ENCODE assay signal across 10 cellular contexts in genomic region chr10:59970396-59971368, GRCh38.
DNase-seq lines count a peak whose midpoint lies in the region; ATAC-seq, FAIRE-seq and TF ChIP-seq lines count a peak whose summit lies in the region.
"Had no signal": no experiment of that assay in that cellular context is flagged by ENCODE, and none has a peak within 500 bp of the region (broad histone marks: within the 10 kb centered on the region; RNA-seq: fewer than 3 reads in every experiment).

No MANE protein-coding gene starts in this region.

- TF ChIP-seq POLR2A in H1 (IDR thresholded peaks at IDR 0.05; ENCODE audit: control extremely low read depth in 1 of 2, low read depth in 2 of 2, low read length in 2 of 2), result no peak

- no peak overlapping the region for H3K14ac ChIP-seq in H1 (ENCODE audit: insufficient read length)

- H3K27ac Mint-ChIP-seq in T-helper 2 cell treated with Interferon-gamma antibody and Interleukin-4, amounts not matched to agents 5 μg/mL and 100 μg/mL, for 36 hours, result no peak overlapping the region
- H3K27ac Mint-ChIP-seq in activated CD4-positive, alpha-beta T cell treated with anti-CD3 and anti-CD28 coated beads for 36 hours, result no peak overlapping the region
- no peak overlapping the region for H3K27ac Mint-ChIP-seq in chondrocyte (ENCODE audit: unreplicated experiment)

- FAIRE-seq in H1 (lab: Jason Lieb, UNC), result no peak

- POLR2A ChIA-PET in H1 (lab: Charles Lee; ENCODE audit: partially characterized antibody), result no interaction called here
- POLR2A ChIA-PET in activated CD4-positive, alpha-beta T cell treated with anti-CD3 and anti-CD28 coated beads for 36 hours (lab: Charles Lee), result no interaction called here

- H2AK5ac ChIP-seq in H1 (ENCODE audit: low read depth, low read length), result no peak overlapping the region

- peak overlapping the region; percentile 98 for H2AFZ ChIP-seq in H1 (ENCODE audit: low read length)

- no peak overlapping the region for H3K4me2 ChIP-seq in H1 (ENCODE audit: insufficient read depth in 1 of 2, low read depth in 2 of 2, low read length in 2 of 2)

- no peak overlapping the region for H3K9ac ChIP-seq in H1 (replicated peaks in 1 of 4; ENCODE audit: extremely low read depth in 1 of 4, low read depth in 3 of 4, low read length in 3 of 4)

- H3K56ac ChIP-seq in H1 (replicated peaks; ENCODE audit: insufficient read length, low read depth, low read length), result no peak overlapping the region

- peak; percentile 47 to 61 for TF ChIP-seq RAD21 in H1 (IDR thresholded peaks at IDR 0.05 in 1 of 2, conservative IDR thresholded peaks at IDR 0.05 in 1 of 2; ENCODE audit: low read depth in 2 of 2, low read length in 2 of 2)

- H3K23ac ChIP-seq in H1 (ENCODE audit: insufficient read length), result no peak overlapping the region

- H2BK5ac ChIP-seq in H1 (ENCODE audit: low read depth, low read length), result no peak overlapping the region

- no peaks in the 10 kb centered on the region for H3K79me1 ChIP-seq in H1 (ENCODE audit: low read depth, low read length)

- H2BK20ac ChIP-seq in H1 (ENCODE audit: low read length), result no peak overlapping the region

- intact Hi-C loops in activated CD4-positive, alpha-beta T cell treated with anti-CD3 and anti-CD28 coated beads for 36 hours (cut with DNase I, micrococcal nuclease), result no loop called here

- H3K4me1 ChIP-seq in H1 (replicated peaks in 1 of 4; ENCODE audit: control insufficient read depth in 3 of 4, insufficient read depth in 4 of 4, low read length in 3 of 4), result peaks cover 0 to 10% (median 4%) of the 10 kb centered on the region in 4 experiments; a peak in 3 of 7 replicates
- H3K4me1 ChIP-seq: testis had no signal

- H3K4me3 Mint-ChIP-seq in T-helper 2 cell treated with Interferon-gamma antibody and Interleukin-4, amounts not matched to agents 5 μg/mL and 100 μg/mL, for 36 hours, result no peak overlapping the region
- H3K4me3 Mint-ChIP-seq in activated CD4-positive, alpha-beta T cell treated with anti-CD3 and anti-CD28 coated beads for 36 hours, result no peak overlapping the region
- no peak overlapping the region for H3K4me3 Mint-ChIP-seq in chondrocyte (ENCODE audit: unreplicated experiment)

- H3K36me3 ChIP-seq in H1 (ENCODE audit: control insufficient read depth in 2 of 4, insufficient read depth in 4 of 4, low read length in 3 of 4), result no peaks in the 10 kb centered on the region

- TF ChIP-seq CTCF in H1 (IDR thresholded peaks at IDR 0.05; ENCODE audit: control extremely low read depth in 1 of 3, insufficient read depth in 1 of 3, low read depth in 1 of 3, low read length in 3 of 3) (peak; percentile 41 to 71 (median 66); a peak in 3 of 4 replicates), chondrocyte (IDR thresholded peaks at IDR 0.05) (no peak)

- H3K27ac ChIP-seq in H1 (ENCODE audit: low read depth, low read length), result no peak overlapping the region
- H3K27ac ChIP-seq: testis had no signal

- no peak overlapping the region for H2BK12ac ChIP-seq in H1 (ENCODE audit: low read depth, low read length)

- H4K5ac ChIP-seq in H1 (ENCODE audit: insufficient read length, low read depth, low read length), result no peak overlapping the region

- peaks cover 2% of the 10 kb centered on the region for H3K9me3 Mint-ChIP-seq in T-helper 2 cell treated with Interferon-gamma antibody and Interleukin-4, amounts not matched to agents 5 μg/mL and 100 μg/mL, for 36 hours
- H3K9me3 Mint-ChIP-seq in activated CD4-positive, alpha-beta T cell treated with anti-CD3 and anti-CD28 coated beads for 36 hours (ENCODE audit: low read depth), result peaks cover under 1% of the 10 kb centered on the region
- peaks cover 2% of the 10 kb centered on the region for H3K9me3 Mint-ChIP-seq in chondrocyte (ENCODE audit: low read depth)

- no peak overlapping the region for H3K4me3 ChIP-seq in H1 (ENCODE audit: extremely low read depth in 1 of 4, insufficient read depth in 2 of 4, low read depth in 3 of 4, low read length in 4 of 4)
- H3K4me3 ChIP-seq: testis had no signal

- peak; percentile 85 for ATAC-seq in GM18502 (IDR thresholded peaks at IDR 0.05; ENCODE audit: poor library complexity, unreplicated experiment)
- peak; percentile 87 for ATAC-seq in GM21515 (IDR thresholded peaks at IDR 0.05; ENCODE audit: unreplicated experiment)
- ATAC-seq in HG03196 (IDR thresholded peaks at IDR 0.05; ENCODE audit: unreplicated experiment), result peak; percentile 59
- ATAC-seq in activated CD4-positive, alpha-beta T cell treated with anti-CD3 and anti-CD28 coated beads for 36 hours, result no peak

- no peak for TF ChIP-seq EP300 in H1 (IDR thresholded peaks at IDR 0.05; ENCODE audit: borderline replicate concordance in 1 of 2, low read depth in 2 of 2, low read length in 2 of 2)

- no peaks in the 10 kb centered on the region for H3K27me3 Mint-ChIP-seq in T-helper 2 cell treated with Interferon-gamma antibody and Interleukin-4, amounts not matched to agents 5 μg/mL and 100 μg/mL, for 36 hours (ENCODE audit: low read depth)
- H3K27me3 Mint-ChIP-seq in activated CD4-positive, alpha-beta T cell treated with anti-CD3 and anti-CD28 coated beads for 36 hours, result no peaks in the 10 kb centered on the region
- H3K27me3 Mint-ChIP-seq in chondrocyte (ENCODE audit: low read depth), result no peaks in the 10 kb centered on the region

- no peak overlapping the region for H4K8ac ChIP-seq in H1 (ENCODE audit: extremely low read depth, insufficient read depth, low read length)

- H3K4ac ChIP-seq in H1 (replicated peaks; ENCODE audit: insufficient read length, low read depth, low read length), result no peak overlapping the region

- 61% methylated on average over 5 of the region's 5 CpGs; no CpG with 5 or more reads in 1 of the 2 experiments for whole genome bisulfite sequencing in H1 (ENCODE audit: extremely low coverage in 1 of 2, insufficient coverage in 1 of 2, insufficient read length in 1 of 2, insufficient replicate concordance in 2 of 2, low coverage in 1 of 2, low lambda C conversion rate in 2 of 2, missing lambda C conversion rate in 1 of 2), 2 experiments

- no peaks in the 10 kb centered on the region for H3K27me3 ChIP-seq in H1 (replicated peaks in 1 of 4; ENCODE audit: control insufficient read depth in 3 of 4, extremely low read depth in 1 of 4, insufficient read depth in 3 of 4, low read length in 3 of 4)
- H3K27me3 ChIP-seq: testis had no signal

- H4K20me1 ChIP-seq in H1 (replicated peaks in 1 of 2; ENCODE audit: control insufficient read depth in 1 of 2, insufficient read depth in 2 of 2, low read length in 2 of 2), result no peaks in the 10 kb centered on the region

- no peak overlapping the region for H2BK120ac ChIP-seq in H1 (replicated peaks; ENCODE audit: low read depth, low read length)

- no peaks in the 10 kb centered on the region for H3K23me2 ChIP-seq in H1 (ENCODE audit: low read depth, low read length)

- CTCF ChIA-PET in H1 (lab: Charles Lee; ENCODE audit: partially characterized antibody), result interaction anchor here (0.6 to 3.1 kb wide), 20 partner anchors 9 to 391 kb away, joined by 3 to 12 read pairs (median 3); no protein-coding TSS in a partner anchor
- CTCF ChIA-PET in activated CD4-positive, alpha-beta T cell treated with anti-CD3 and anti-CD28 coated beads for 36 hours (lab: Charles Lee), result interaction anchor here (0.7 kb wide), 1 partner anchor 932 kb away, joined by 3 read pairs; no protein-coding TSS in a partner anchor

- H3K9me3 ChIP-seq in H1 (ENCODE audit: insufficient read depth in 2 of 2, low read depth in 1 of 2, low read length in 1 of 2), result no peaks in the 10 kb centered on the region; a peak in 1 of 4 replicates
- H3K9me3 ChIP-seq: testis had no signal

- H3K4me1 Mint-ChIP-seq in T-helper 2 cell treated with Interferon-gamma antibody and Interleukin-4, amounts not matched to agents 5 μg/mL and 100 μg/mL, for 36 hours (ENCODE audit: low read depth), result no peaks in the 10 kb centered on the region
- no peaks in the 10 kb centered on the region for H3K4me1 Mint-ChIP-seq in activated CD4-positive, alpha-beta T cell treated with anti-CD3 and anti-CD28 coated beads for 36 hours
- no peaks in the 10 kb centered on the region for H3K4me1 Mint-ChIP-seq in chondrocyte (ENCODE audit: low read depth)

- no peak overlapping the region; the same call in none of the 2 replicates for H3K18ac ChIP-seq in H1 (ENCODE audit: extremely low read depth, low read length)

- H3K79me2 ChIP-seq in H1 (ENCODE audit: control insufficient read depth in 1 of 2, insufficient read depth in 2 of 2, low read length in 2 of 2), result no peaks in the 10 kb centered on the region

- no peak overlapping the region for H2BK15ac ChIP-seq in H1 (ENCODE audit: low read length)

- no peak for DNase-seq in H1 (ENCODE audit: low read depth in 1 of 2, low spot score in 2 of 2)
- DNase-seq in T-helper 2 cell treated with Interferon-gamma antibody and Interleukin-4, amounts not matched to agents 5 μg/mL and 100 μg/mL, for 36 hours (ENCODE audit: low spot score), result no peak
- no peak for DNase-seq in activated CD4-positive, alpha-beta T cell treated with anti-CD3 and anti-CD28 coated beads for 36 hours
- DNase-seq in chondrocyte (ENCODE audit: low spot score), result no peak
- no peak for DNase-seq in SHP77 treated with DMSO at 0.1 percent for 48 hours (lab: John Stamatoyannopoulos, UW)
- DNase-seq: stimulated activated CD4-positive, alpha-beta T cell treated with anti-CD3 and anti-CD28 coated beads, Interleukin-12 subunit alpha, Interleukin-12 subunit beta, amount 100 ng/mL, for 4 hours; testis had no signal

- H4K91ac ChIP-seq in H1 (replicated peaks; ENCODE audit: insufficient read length, low read length), result no peak overlapping the region

- H3K36me3 Mint-ChIP-seq in T-helper 2 cell treated with Interferon-gamma antibody and Interleukin-4, amounts not matched to agents 5 μg/mL and 100 μg/mL, for 36 hours (ENCODE audit: low read depth), result no peaks in the 10 kb centered on the region
- H3K36me3 Mint-ChIP-seq in activated CD4-positive, alpha-beta T cell treated with anti-CD3 and anti-CD28 coated beads for 36 hours (ENCODE audit: low read depth), result no peaks in the 10 kb centered on the region
- H3K36me3 Mint-ChIP-seq in chondrocyte (ENCODE audit: low read depth), result no peaks in the 10 kb centered on the region

TF ChIP-seq in H1, 55 proteins besides CTCF, POLR2A, EP300 and RAD21:
- no peak for TF ChIP-seq SP2 (IDR thresholded peaks at IDR 0.05; ENCODE audit: low read length)
- peak; percentile 37; the same call in 1 of the 2 replicates for TF ChIP-seq YY1 (IDR thresholded peaks at IDR 0.05; ENCODE audit: low read depth, low read length)
